ENCODE assay signal across 8 cellular contexts in the genomic region with DNA sequence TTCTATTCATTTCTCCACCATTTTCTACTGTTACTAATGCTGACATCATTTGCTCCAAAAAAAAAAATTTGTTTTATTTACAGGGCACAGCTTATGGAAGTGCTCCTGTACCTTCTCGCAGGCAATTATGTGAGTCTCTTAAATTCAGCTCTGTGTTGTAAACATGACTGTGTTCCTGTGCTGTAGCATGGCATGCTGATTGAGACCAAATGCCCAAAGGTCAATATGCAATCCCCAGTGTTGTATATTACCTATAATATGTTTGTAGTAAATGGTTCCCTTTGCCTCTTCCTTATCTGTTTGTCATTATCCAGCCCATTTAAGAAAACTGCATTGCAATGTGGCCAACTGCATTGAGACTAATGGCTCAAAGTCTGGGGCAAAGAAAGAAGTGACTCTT.
"Had no signal": no experiment of that assay in that cellular context is flagged by ENCODE, and none has a peak within 500 bp of the region (broad histone marks: within the 10 kb centered on the region; RNA-seq: fewer than 3 reads in every experiment).

No MANE protein-coding gene starts in this region.

- FAIRE-seq: H54, HTR-8/SVneo, K562 had no signal

- DNase-seq: GOT3, H9, HCEC 1CT, IMR-90, KG1 had no signal

- ATAC-seq: K562 had no signal

- H3K4me3 ChIP-seq: K562 had no signal
